1 cellular context compared by ENCODE assay signal in genomic region chr14:58815781-58816297, GRCh38.
TF ChIP-seq lines count a peak whose summit lies in the region.

No MANE protein-coding gene starts in this region.

TF ChIP-seq in GM23338, 12 proteins besides CTCF, POLR2A, EP300 and RAD21 (continued from another document):
- no peak for TF ChIP-seq ZNF462 (CRISPR knock-in tag; IDR thresholded peaks at IDR 0.05)
- TF ChIP-seq EZH2 (IDR thresholded peaks at IDR 0.05; ENCODE audit: low read depth, unreplicated experiment): no peak
- no peak for TF ChIP-seq NANOG (IDR thresholded peaks at IDR 0.05; ENCODE audit: borderline replicate concordance)
- TF ChIP-seq, protein P1, sequence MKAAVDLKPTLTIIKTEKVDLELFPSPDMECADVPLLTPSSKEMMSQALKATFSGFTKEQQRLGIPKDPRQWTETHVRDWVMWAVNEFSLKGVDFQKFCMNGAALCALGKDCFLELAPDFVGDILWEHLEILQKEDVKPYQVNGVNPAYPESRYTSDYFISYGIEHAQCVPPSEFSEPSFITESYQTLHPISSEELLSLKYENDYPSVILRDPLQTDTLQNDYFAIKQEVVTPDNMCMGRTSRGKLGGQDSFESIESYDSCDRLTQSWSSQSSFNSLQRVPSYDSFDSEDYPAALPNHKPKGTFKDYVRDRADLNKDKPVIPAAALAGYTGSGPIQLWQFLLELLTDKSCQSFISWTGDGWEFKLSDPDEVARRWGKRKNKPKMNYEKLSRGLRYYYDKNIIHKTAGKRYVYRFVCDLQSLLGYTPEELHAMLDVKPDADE (IDR thresholded peaks at IDR 0.05): no peak
- no peak for TF ChIP-seq ZNF114 (CRISPR knock-in tag; IDR thresholded peaks at IDR 0.05)
- TF ChIP-seq EZH2phosphoT487 (IDR thresholded peaks at IDR 0.05; ENCODE audit: unreplicated experiment): no peak
- no peak for TF ChIP-seq POLR2AphosphoS5 (IDR thresholded peaks at IDR 0.05; ENCODE audit: low read depth)
- TF ChIP-seq, protein P2, sequence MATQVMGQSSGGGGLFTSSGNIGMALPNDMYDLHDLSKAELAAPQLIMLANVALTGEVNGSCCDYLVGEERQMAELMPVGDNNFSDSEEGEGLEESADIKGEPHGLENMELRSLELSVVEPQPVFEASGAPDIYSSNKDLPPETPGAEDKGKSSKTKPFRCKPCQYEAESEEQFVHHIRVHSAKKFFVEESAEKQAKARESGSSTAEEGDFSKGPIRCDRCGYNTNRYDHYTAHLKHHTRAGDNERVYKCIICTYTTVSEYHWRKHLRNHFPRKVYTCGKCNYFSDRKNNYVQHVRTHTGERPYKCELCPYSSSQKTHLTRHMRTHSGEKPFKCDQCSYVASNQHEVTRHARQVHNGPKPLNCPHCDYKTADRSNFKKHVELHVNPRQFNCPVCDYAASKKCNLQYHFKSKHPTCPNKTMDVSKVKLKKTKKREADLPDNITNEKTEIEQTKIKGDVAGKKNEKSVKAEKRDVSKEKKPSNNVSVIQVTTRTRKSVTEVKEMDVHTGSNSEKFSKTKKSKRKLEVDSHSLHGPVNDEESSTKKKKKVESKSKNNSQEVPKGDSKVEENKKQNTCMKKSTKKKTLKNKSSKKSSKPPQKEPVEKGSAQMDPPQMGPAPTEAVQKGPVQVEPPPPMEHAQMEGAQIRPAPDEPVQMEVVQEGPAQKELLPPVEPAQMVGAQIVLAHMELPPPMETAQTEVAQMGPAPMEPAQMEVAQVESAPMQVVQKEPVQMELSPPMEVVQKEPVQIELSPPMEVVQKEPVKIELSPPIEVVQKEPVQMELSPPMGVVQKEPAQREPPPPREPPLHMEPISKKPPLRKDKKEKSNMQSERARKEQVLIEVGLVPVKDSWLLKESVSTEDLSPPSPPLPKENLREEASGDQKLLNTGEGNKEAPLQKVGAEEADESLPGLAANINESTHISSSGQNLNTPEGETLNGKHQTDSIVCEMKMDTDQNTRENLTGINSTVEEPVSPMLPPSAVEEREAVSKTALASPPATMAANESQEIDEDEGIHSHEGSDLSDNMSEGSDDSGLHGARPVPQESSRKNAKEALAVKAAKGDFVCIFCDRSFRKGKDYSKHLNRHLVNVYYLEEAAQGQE (IDR thresholded peaks at IDR 0.05; ENCODE audit: unreplicated experiment): no peak
- TF ChIP-seq STAT1 (IDR thresholded peaks at IDR 0.05; ENCODE audit: unreplicated experiment): no peak
- no peak for TF ChIP-seq JUNB (IDR thresholded peaks at IDR 0.05; ENCODE audit: unreplicated experiment)
